18 cellular contexts compared by ENCODE assay signal in genomic region chr10:11798862-11799735, GRCh38. TPM values are rescaled to one million over a fixed set of nuclear protein-coding genes. Genes with fewer than 3 reads are reported as not detected.
DNase-seq lines count a peak whose midpoint lies in the region; ATAC-seq, FAIRE-seq and TF ChIP-seq lines count a peak whose summit lies in the region.
"Had no signal": no experiment of that assay in that cellular context is flagged by ENCODE, and none has a peak within 500 bp of the region (broad histone marks: within the 10 kb centered on the region; RNA-seq: fewer than 3 reads in every experiment).

No MANE protein-coding gene starts in this region.

- no peak overlapping the region for H3K56ac ChIP-seq in H1 (replicated peaks; ENCODE audit: insufficient read length, low read depth, low read length)

- H3K36me3 Mint-ChIP-seq in nephron (ENCODE audit: low read depth) = peaks cover 4% of the 10 kb centered on the region
- H3K36me3 Mint-ChIP-seq in progenitor cell of endocrine pancreas (ENCODE audit: insufficient read depth) = no peaks in the 10 kb centered on the region
- H3K36me3 Mint-ChIP-seq: activated naive CD8-positive, alpha-beta T cell treated with anti-CD3 and anti-CD28 coated beads, Interleukin-2, amount 10 ng/mL, durations not matched to agents 7 days and 5 days; type B pancreatic cell had no signal

- peaks cover 4% of the 10 kb centered on the region for H3K27me3 Mint-ChIP-seq in nephron (ENCODE audit: low read depth)
- H3K27me3 Mint-ChIP-seq in progenitor cell of endocrine pancreas = no peaks in the 10 kb centered on the region
- H3K27me3 Mint-ChIP-seq: activated naive CD8-positive, alpha-beta T cell treated with anti-CD3 and anti-CD28 coated beads, Interleukin-2, amount 10 ng/mL, durations not matched to agents 7 days and 5 days; type B pancreatic cell had no signal

- TF ChIP-seq EP300 in H1 (IDR thresholded peaks at IDR 0.05; ENCODE audit: borderline replicate concordance in 1 of 2, low read depth in 2 of 2, low read length in 2 of 2) = no peak

- TF ChIP-seq CTCF in H1 (IDR thresholded peaks at IDR 0.05; ENCODE audit: control extremely low read depth in 1 of 3, insufficient read depth in 1 of 3, low read depth in 1 of 3, low read length in 3 of 3) = no peak
- TF ChIP-seq CTCF in nephron (IDR thresholded peaks at IDR 0.05; ENCODE audit: unreplicated experiment in 3 of 3) = no peak
- no peak for TF ChIP-seq CTCF in progenitor cell of endocrine pancreas (IDR thresholded peaks at IDR 0.05; ENCODE audit: unreplicated experiment)

- no peak overlapping the region for H3K9ac ChIP-seq in H1 (replicated peaks in 1 of 4; ENCODE audit: extremely low read depth in 1 of 4, low read depth in 3 of 4, low read length in 3 of 4)

- H3K4me1 Mint-ChIP-seq in nephron (peaks cover 18% of the 10 kb centered on the region), progenitor cell of endocrine pancreas (ENCODE audit: low read depth) (peaks cover 8% of the 10 kb centered on the region)

- 80% methylated on average over 18 of the region's 18 CpGs; no CpG with 5 or more reads in 1 of the 2 experiments for WGBS in H1 (ENCODE audit: extremely low coverage in 1 of 2, insufficient coverage in 1 of 2, insufficient read length in 1 of 2, insufficient replicate concordance in 2 of 2, low coverage in 1 of 2, low lambda C conversion rate in 2 of 2, missing lambda C conversion rate in 1 of 2), 2 experiments

- no peak for FAIRE-seq in H1 (lab: Jason Lieb, UNC)
- FAIRE-seq: GM12892, keratinocyte had no signal

- H2BK120ac ChIP-seq in H1 (replicated peaks; ENCODE audit: low read depth, low read length) = no peak overlapping the region

- intact Hi-C loops in posterior cingulate gyrus (cut with DNase I) = no loop called here

- no peak for TF ChIP-seq RAD21 in H1 (IDR thresholded peaks at IDR 0.05 in 1 of 2, conservative IDR thresholded peaks at IDR 0.05 in 1 of 2; ENCODE audit: low read depth in 2 of 2, low read length in 2 of 2)

- peak overlapping the region; percentile 79 for H4K91ac ChIP-seq in H1 (replicated peaks; ENCODE audit: insufficient read length, low read length)

- no peak for TF ChIP-seq POLR2A in H1 (IDR thresholded peaks at IDR 0.05; ENCODE audit: control extremely low read depth in 1 of 2, low read depth in 2 of 2, low read length in 2 of 2)

- no peak overlapping the region for H3K4me2 ChIP-seq in H1 (ENCODE audit: insufficient read depth in 1 of 2, low read depth in 2 of 2, low read length in 2 of 2)

- ATAC-seq in GM18861 (IDR thresholded peaks at IDR 0.05; ENCODE audit: unreplicated experiment) = peak; percentile 57
- ATAC-seq: Panc1 had no signal

- peak; percentile 21 for DNase-seq in NAMALWA (ENCODE audit: low spot score)
- no peak for DNase-seq in H1 (ENCODE audit: low read depth in 1 of 2, low spot score in 2 of 2)
- DNase-seq in GM19238 (ENCODE audit: insufficient read length, low spot score) = no peak
- no peak for DNase-seq in retina
- DNase-seq in progenitor cell of endocrine pancreas (ENCODE audit: low spot score, unreplicated experiment) = no peak
- no peak for DNase-seq in posterior cingulate gyrus
- DNase-seq: activated naive CD8-positive, alpha-beta T cell treated with anti-CD3 and anti-CD28 coated beads, Interleukin-2, amount 10 ng/mL, durations not matched to agents 7 days and 5 days; COR-L47; stimulated activated CD4-positive, alpha-beta T cell treated with anti-CD3 and anti-CD28 coated beads, Interleukin-15, amount 100 ng/mL, for 24 hours; T-helper 9 cell had no signal

- POLR2A ChIA-PET in H1 (lab: Charles Lee; ENCODE audit: partially characterized antibody) = interaction anchor here (0.6 kb wide), 2 partner anchors 131 to 234 kb away, joined by 3 to 5 read pairs; no protein-coding TSS in a partner anchor

- no peaks in the 10 kb centered on the region for H3K27me3 ChIP-seq in H1 (replicated peaks in 1 of 4; ENCODE audit: control insufficient read depth in 3 of 4, extremely low read depth in 1 of 4, insufficient read depth in 3 of 4, low read length in 3 of 4)

- CTCF ChIA-PET in H1 (lab: Charles Lee; ENCODE audit: partially characterized antibody) = interaction anchor here (0.6 to 7.8 kb wide), 9 partner anchors 8 to 186 kb away, joined by 3 to 55 read pairs (median 5); partner anchors contain the start of gene PROSER2

- peak overlapping the region; percentile 6 for H3K4ac ChIP-seq in H1 (replicated peaks; ENCODE audit: insufficient read length, low read depth, low read length)

- no peaks in the 10 kb centered on the region for H3K23me2 ChIP-seq in H1 (ENCODE audit: low read depth, low read length)

- H3K23ac ChIP-seq in H1 (ENCODE audit: insufficient read length) = no peak overlapping the region

- peak overlapping the region; percentile 16 for H4K5ac ChIP-seq in H1 (ENCODE audit: insufficient read length, low read depth, low read length)

- peak overlapping the region; percentile 3; the same call in 1 of the 2 replicates for H2BK12ac ChIP-seq in H1 (ENCODE audit: low read depth, low read length)

- H3K9me3 Mint-ChIP-seq in nephron (peaks cover 3% of the 10 kb centered on the region), progenitor cell of endocrine pancreas (ENCODE audit: low read depth) (no peaks in the 10 kb centered on the region)
- H3K9me3 Mint-ChIP-seq: activated naive CD8-positive, alpha-beta T cell treated with anti-CD3 and anti-CD28 coated beads, Interleukin-2, amount 10 ng/mL, durations not matched to agents 7 days and 5 days had no signal

- H2BK5ac ChIP-seq in H1 (ENCODE audit: low read depth, low read length) = peak overlapping the region; percentile 22; the same call in 1 of the 2 replicates

- no peak overlapping the region for H3K14ac ChIP-seq in H1 (ENCODE audit: insufficient read length)

- peaks cover 0 to under 1% of the 10 kb centered on the region in 2 experiments; a peak in 1 of 4 replicates for H3K9me3 ChIP-seq in H1 (ENCODE audit: insufficient read depth in 2 of 2, low read depth in 1 of 2, low read length in 1 of 2)
- H3K9me3 ChIP-seq: HAP-1 had no signal

- H3K4me1 ChIP-seq in H1 (replicated peaks in 1 of 4; ENCODE audit: control insufficient read depth in 3 of 4, insufficient read depth in 4 of 4, low read length in 3 of 4) = peaks cover 0 to 7% (median 1%) of the 10 kb centered on the region in 4 experiments; a peak in 3 of 7 replicates

- no peak overlapping the region for H3K4me3 Mint-ChIP-seq in nephron
- H3K4me3 Mint-ChIP-seq in progenitor cell of endocrine pancreas (ENCODE audit: low read depth) = no peak overlapping the region
- H3K4me3 Mint-ChIP-seq: activated naive CD8-positive, alpha-beta T cell treated with anti-CD3 and anti-CD28 coated beads, Interleukin-2, amount 10 ng/mL, durations not matched to agents 7 days and 5 days; type B pancreatic cell had no signal

- no peak overlapping the region; a peak in 2 of 8 replicates for H3K4me3 ChIP-seq in H1 (ENCODE audit: extremely low read depth in 1 of 4, insufficient read depth in 2 of 4, low read depth in 3 of 4, low read length in 4 of 4)
- H3K4me3 ChIP-seq: HAP-1 had no signal

- no peaks in the 10 kb centered on the region for H3K36me3 ChIP-seq in H1 (ENCODE audit: control insufficient read depth in 2 of 4, insufficient read depth in 4 of 4, low read length in 3 of 4)
- H3K36me3 ChIP-seq: HAP-1 had no signal

- H2BK20ac ChIP-seq in H1 (ENCODE audit: low read length) = no peak overlapping the region

- peak overlapping the region; percentile 2; the same call in 1 of the 2 replicates for H3K27ac ChIP-seq in H1 (ENCODE audit: low read depth, low read length)

- peak overlapping the region; percentile 25; the same call in 1 of the 2 replicates for H3K18ac ChIP-seq in H1 (ENCODE audit: extremely low read depth, low read length)

- H3K27ac Mint-ChIP-seq in nephron (peak overlapping the region; percentile 85 to 97 (median 92)), progenitor cell of endocrine pancreas (no peak overlapping the region)
- H3K27ac Mint-ChIP-seq: activated naive CD8-positive, alpha-beta T cell treated with anti-CD3 and anti-CD28 coated beads, Interleukin-2, amount 10 ng/mL, durations not matched to agents 7 days and 5 days; type B pancreatic cell had no signal

- H3K79me1 ChIP-seq in H1 (ENCODE audit: low read depth, low read length) = no peaks in the 10 kb centered on the region

- H4K20me1 ChIP-seq in H1 (replicated peaks in 1 of 2; ENCODE audit: control insufficient read depth in 1 of 2, insufficient read depth in 2 of 2, low read length in 2 of 2) = no peaks in the 10 kb centered on the region

- no peak overlapping the region; the same call in 1 of the 2 replicates for H2BK15ac ChIP-seq in H1 (ENCODE audit: low read length)

- 0 out of 2 replicates have a peak overlapping the region, but pooled peaks have one; percentile 43 for H2AFZ ChIP-seq in H1 (ENCODE audit: low read length)

- H2AK5ac ChIP-seq in H1 (ENCODE audit: low read depth, low read length) = no peak overlapping the region

- no peaks in the 10 kb centered on the region for H3K79me2 ChIP-seq in H1 (ENCODE audit: control insufficient read depth in 1 of 2, insufficient read depth in 2 of 2, low read length in 2 of 2)

- no peak overlapping the region for H4K8ac ChIP-seq in H1 (ENCODE audit: extremely low read depth, insufficient read depth, low read length)

TF ChIP-seq in H1, 55 proteins besides CTCF, POLR2A, EP300 and RAD21 (continues in another document):
- TF ChIP-seq KDM1A (IDR thresholded peaks at IDR 0.05; ENCODE audit: borderline replicate concordance, low read length) = 0 out of 2 replicates have a peak, but pooled peaks have one; percentile 14

RNA-seq across cellular contexts. Expression of gene PROSER2, which starts 24.1 kb away (rescaled TPM):
- 11.6 and 13.7 TPM in 2 replicates for total RNA-seq in H1 (2021; fragmentation: NEBNext Ultra II Directional; extraction: Animal tissue kit (Norgen Biotek cat#: 25700))
- polyA plus RNA-seq in H1 (2011; rRNA removed) = 3.9 and 6.5 TPM in 2 replicates
- polyA plus RNA-seq in H1 (2011; cell fraction: cytosol; rRNA removed) = 4.2 TPM
- 5.3 TPM for polyA plus RNA-seq in H1 (2011; cell fraction: nucleus; rRNA removed)
- polyA plus RNA-seq in H1 (2012, experiment 1 of 2) = 5.9 to 7.9 TPM (median 7.2 TPM) in 4 replicates
- polyA plus RNA-seq in H1 (2012, experiment 2 of 2) = 6.4 TPM
- 4.6 TPM for polyA plus RNA-seq in H1 (2013, experiment 1 of 2)
- 4.6 TPM for polyA plus RNA-seq in H1 (2013, experiment 2 of 2)
- 3.7 and 5.5 TPM in 2 replicates for polyA minus RNA-seq in H1 (2011; rRNA and poly(A)+ RNA removed)
- polyA minus RNA-seq in H1 (2011; cell fraction: cytosol; rRNA and poly(A)+ RNA removed) = 3.1 TPM
- 4.1 TPM for polyA minus RNA-seq in H1 (2011; cell fraction: nucleus; rRNA and poly(A)+ RNA removed)
- total RNA-seq in progenitor cell of endocrine pancreas = 18.8 and 19.0 TPM in 2 replicates

RNA-seq across cellular contexts. Expression of gene ECHDC3, which starts 56.9 kb away (rescaled TPM):
- total RNA-seq in H1 (2021; fragmentation: NEBNext Ultra II Directional; extraction: Animal tissue kit (Norgen Biotek cat#: 25700)) = 19.9 and 20.1 TPM in 2 replicates
- 15.6 and 19.1 TPM in 2 replicates for polyA plus RNA-seq in H1 (2011; rRNA removed)
- polyA plus RNA-seq in H1 (2011; cell fraction: cytosol; rRNA removed) = 18.1 TPM
- polyA plus RNA-seq in H1 (2011; cell fraction: nucleus; rRNA removed) = 18.7 TPM
- 8.2 to 11.5 TPM (median 10.6 TPM) in 4 replicates for polyA plus RNA-seq in H1 (2012, experiment 1 of 2)
- polyA plus RNA-seq in H1 (2012, experiment 2 of 2) = 9.6 TPM
- 13.1 TPM for polyA plus RNA-seq in H1 (2013, experiment 1 of 2)
- polyA plus RNA-seq in H1 (2013, experiment 2 of 2) = 11.3 TPM
- 12.3 and 13.7 TPM in 2 replicates for polyA minus RNA-seq in H1 (2011; rRNA and poly(A)+ RNA removed)
- polyA minus RNA-seq in H1 (2011; cell fraction: cytosol; rRNA and poly(A)+ RNA removed) = 5.9 TPM
- polyA minus RNA-seq in H1 (2011; cell fraction: nucleus; rRNA and poly(A)+ RNA removed) = 11.9 TPM
- 2.3 and 2.4 TPM in 2 replicates for total RNA-seq in progenitor cell of endocrine pancreas
- polyA plus RNA-seq: neural cell had no signal
